In the genomic region with DNA sequence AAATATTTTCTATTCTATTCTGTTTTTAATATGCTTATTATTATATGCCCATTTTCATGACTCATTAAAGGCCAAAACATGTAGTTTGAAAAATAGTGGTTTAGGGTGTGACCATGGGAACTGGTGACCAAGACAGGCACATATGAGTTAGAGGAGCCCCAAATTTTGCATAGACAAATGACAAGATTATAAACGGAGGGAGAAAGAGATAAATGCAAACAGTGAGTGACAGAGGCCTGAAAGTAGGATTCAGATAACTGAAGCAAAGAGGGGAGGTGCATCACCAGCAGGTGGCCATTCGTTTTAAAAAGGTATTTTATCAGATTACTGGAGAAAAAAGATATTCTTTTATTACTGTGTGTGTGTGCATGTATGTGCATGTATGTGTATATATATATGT, we compare ENCODE assay signal across 8 cellular contexts.
"Had no signal": no experiment of that assay in that cellular context is flagged by ENCODE, and none has a peak within 500 bp of the region (broad histone marks: within the 10 kb centered on the region; RNA-seq: fewer than 3 reads in every experiment).

No MANE protein-coding gene starts in this region.

- H3K4me3 Mint-ChIP-seq: IgD-negative memory B cell had no signal

- H2AFZ ChIP-seq: GM23248 had no signal

- H3K4me2 ChIP-seq: KMS-11 had no signal

- H3K9me3 Mint-ChIP-seq: IgD-negative memory B cell had no signal

- H3K4me3 ChIP-seq: GM23248, HAP-1 had no signal

- ATAC-seq: HCT116 had no signal

- H3K36me3 Mint-ChIP-seq: IgD-negative memory B cell had no signal

- H3K27me3 Mint-ChIP-seq: IgD-negative memory B cell had no signal

- H3K27ac Mint-ChIP-seq: IgD-negative memory B cell had no signal

- H3K9ac ChIP-seq: GM23248, KMS-11 had no signal

- H3K9me3 ChIP-seq: HAP-1 had no signal

- H3K27ac ChIP-seq: GM23248, KMS-11 had no signal

- DNase-seq: GM23248, GOT3, H7, KBM-7 had no signal

- H3K36me3 ChIP-seq: HAP-1 had no signal

- H3K4me1 Mint-ChIP-seq: IgD-negative memory B cell had no signal
